Comparison of ENCODE assay signal across 8 cellular contexts in genomic region chr15:66253643-66254363, GRCh38. TPM values are rescaled to one million over a fixed set of nuclear protein-coding genes. Genes with fewer than 3 reads are reported as not detected.
A peak's percentile ranks its signal among the peaks of the same experiment; 100 is the strongest.
DNase-seq lines count a peak whose midpoint lies in the region; ATAC-seq and TF ChIP-seq lines count a peak whose summit lies in the region.

Gene MEGF11 (minus strand): TSS chr15:66253750. CDS start chr15:66128403, 125,347 bp downstream.

- H3K4me1 ChIP-seq in left lung (peaks cover 15 to 33% of the 10 kb centered on the region in 2 donors), stomach (peaks cover 26 to 35% (median 32%) of the 10 kb centered on the region in 4 donors)

- intact Hi-C loops in left lung (cut with DNase I) (no loop called here), stomach (cut with DNase I; ENCODE audit: low total_unique reads) (no loop called here)

- H3K4me1 Mint-ChIP-seq in activated CD4-positive, alpha-beta T cell treated with anti-CD3 and anti-CD28 coated beads, Interleukin-2, amount 10 ng/mL, durations not matched to agents 7 days and 5 days = peaks cover 17% of the 10 kb centered on the region

- no peaks in the 10 kb centered on the region for H3K9me3 ChIP-seq in left lung
- H3K9me3 ChIP-seq in stomach = no peaks in the 10 kb centered on the region

- no peaks in the 10 kb centered on the region for H3K36me3 ChIP-seq in left lung
- no peaks in the 10 kb centered on the region for H3K36me3 ChIP-seq in stomach

- no peak for DNase-seq in activated CD4-positive, alpha-beta T cell treated with anti-CD3 and anti-CD28 coated beads, Interleukin-2, amount 10 ng/mL, durations not matched to agents 7 days and 5 days
- no peak for DNase-seq in activated CD4-positive, alpha-beta T cell treated with anti-CD3 and anti-CD28 coated beads for 1 hour
- DNase-seq in NCI-H526 treated with DMSO at 0.1 percent for 48 hours (lab: John Stamatoyannopoulos, UW) (peak; percentile 29), cerebellum (ENCODE audit: low spot score) (peak; percentile 93), left lung (peak; percentile 48 to 79), stomach (no peak)
- no peak for DNase-seq in activated CD4-positive, CD25-positive, alpha-beta regulatory T cell (lab: John Stamatoyannopoulos, UW)

- TF ChIP-seq CTCF in left lung (IDR thresholded peaks at IDR 0.05) (no peak), stomach (IDR thresholded peaks at IDR 0.05) (no peak)

- TF ChIP-seq POLR2A in stomach (IDR thresholded peaks at IDR 0.05) = no peak

- no peaks in the 10 kb centered on the region for H3K9me3 Mint-ChIP-seq in activated CD4-positive, alpha-beta T cell treated with anti-CD3 and anti-CD28 coated beads, Interleukin-2, amount 10 ng/mL, durations not matched to agents 7 days and 5 days

- H3K27me3 ChIP-seq in left lung (peaks cover 44 to 93% of the 10 kb centered on the region in 2 donors), stomach (peaks cover 6 to 88% (median 53%) of the 10 kb centered on the region in 3 donors)

- WGBS in stomach, 5 donors = 1 to 3% (median 2%) methylated on average over 30 to 49 of the region's 49 CpGs

- POLR2A ChIA-PET in activated CD4-positive, alpha-beta T cell treated with anti-CD3 and anti-CD28 coated beads, Interleukin-2, amount 10 ng/mL, durations not matched to agents 7 days and 5 days (lab: Charles Lee) = no interaction called here

- no peak within 1 kb of the TSS for H3K27ac Mint-ChIP-seq in activated CD4-positive, alpha-beta T cell treated with anti-CD3 and anti-CD28 coated beads, Interleukin-2, amount 10 ng/mL, durations not matched to agents 7 days and 5 days

- ATAC-seq in left lung = peak; percentile 69
- no peak for ATAC-seq in GM21390 (IDR thresholded peaks at IDR 0.05; ENCODE audit: unreplicated experiment)

- CTCF ChIA-PET in activated CD4-positive, alpha-beta T cell treated with anti-CD3 and anti-CD28 coated beads, Interleukin-2, amount 10 ng/mL, durations not matched to agents 7 days and 5 days (lab: Charles Lee) = no interaction called here

- H3K27ac ChIP-seq in left lung = no peak within 1 kb of the TSS
- H3K27ac ChIP-seq in stomach = no peak within 1 kb of the TSS

- H3K36me3 Mint-ChIP-seq in activated CD4-positive, alpha-beta T cell treated with anti-CD3 and anti-CD28 coated beads, Interleukin-2, amount 10 ng/mL, durations not matched to agents 7 days and 5 days (ENCODE audit: low read depth) = no peaks in the 10 kb centered on the region

- peak within 1 kb of the TSS; percentile 39 to 41 for H3K4me3 ChIP-seq in left lung
- H3K4me3 ChIP-seq in stomach = peak within 1 kb of the TSS; percentile 51 to 79 (median 56)

- H3K27me3 Mint-ChIP-seq in activated CD4-positive, alpha-beta T cell treated with anti-CD3 and anti-CD28 coated beads, Interleukin-2, amount 10 ng/mL, durations not matched to agents 7 days and 5 days = peaks cover 73% of the 10 kb centered on the region

- TF ChIP-seq EP300 in stomach (IDR thresholded peaks at IDR 0.05) = no peak

- peak within 1 kb of the TSS; percentile 63 for H3K4me3 Mint-ChIP-seq in activated CD4-positive, alpha-beta T cell treated with anti-CD3 and anti-CD28 coated beads, Interleukin-2, amount 10 ng/mL, durations not matched to agents 7 days and 5 days

RNA-seq across cellular contexts. Expression of gene MEGF11, which starts in this region (rescaled TPM):
- total RNA-seq in activated CD4-positive, alpha-beta T cell treated with anti-CD3 and anti-CD28 coated beads, Interleukin-2, amount 10 ng/mL, durations not matched to agents 7 days and 5 days = not detected
- 14.0 TPM for total RNA-seq in cerebellum
- total RNA-seq in left lung = 1 to 10 TPM in 1 of 2 donors, not detected in 1; 2.6 TPM
- total RNA-seq in stomach = under 1 TPM in 1 of 5 donors, not detected in 4; 0.92 TPM
- polyA plus RNA-seq in stomach = under 1 TPM; 0.05 to 0.15 (median 0.12) TPM

Comparison
In these comparisons a context has a peak if more than half of its experiments do, and no peak if none do; other contexts are left out.
1. DNase-seq: peak in NCI-H526 treated with DMSO at 0.1 percent for 48 hours (single experiment), cerebellum (single experiment) and left lung (2 of 2); none in activated CD4-positive, alpha-beta T cell treated with anti-CD3 and anti-CD28 coated beads, Interleukin-2, amount 10 ng/mL, durations not matched to agents 7 days and 5 days (single experiment), activated CD4-positive, alpha-beta T cell treated with anti-CD3 and anti-CD28 coated beads for 1 hour (single experiment), stomach (single experiment) and activated CD4-positive, CD25-positive, alpha-beta regulatory T cell (0 of 4).